Comparison of ENCODE assay signal across 34 cellular contexts in the genomic region with DNA sequence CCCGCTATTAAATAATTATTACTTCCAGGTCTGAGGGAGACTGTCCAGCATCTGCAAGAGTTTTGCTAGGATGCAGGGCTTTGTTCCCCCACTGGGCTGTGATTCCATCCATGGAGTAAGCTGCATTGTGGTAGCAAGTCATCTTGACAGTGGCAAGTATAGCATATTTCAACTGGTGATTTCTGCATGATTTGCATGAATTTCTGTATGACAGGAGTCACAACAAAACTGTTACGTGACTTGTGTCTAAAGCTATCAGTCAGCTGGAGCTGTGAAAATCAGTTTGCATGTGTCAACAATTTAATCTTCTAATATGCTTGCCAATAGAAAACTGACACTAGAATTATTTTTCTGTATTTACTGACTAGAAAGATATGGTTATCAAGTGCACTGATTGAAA.
DNase-seq lines count a peak whose midpoint lies in the region; ATAC-seq and TF ChIP-seq lines count a peak whose summit lies in the region.
"Had no signal": no experiment of that assay in that cellular context is flagged by ENCODE, and none has a peak within 500 bp of the region (broad histone marks: within the 10 kb centered on the region; RNA-seq: fewer than 3 reads in every experiment).

No MANE protein-coding gene starts in this region.

- ATAC-seq in HG02610 (IDR thresholded peaks at IDR 0.05; ENCODE audit: unreplicated experiment) (peak; percentile 73), aorta (ENCODE audit: low FRiP score) (no peak)
- ATAC-seq: A549; CD8-positive, alpha-beta T cell had no signal

- H3K4me1 Mint-ChIP-seq in CD4-positive, alpha-beta memory T cell: peaks cover 0 to 9% (median under 1%) of the 10 kb centered on the region in 4 donors

- no peaks in the 10 kb centered on the region for H3K9me2 ChIP-seq in neural cell (ENCODE audit: insufficient read depth, low read length)

- peak; percentile 95 for TF ChIP-seq EP300 in neural cell (conservative IDR thresholded peaks at IDR 0.05; ENCODE audit: poor library complexity, severe bottlenecking)

- POLR2A ChIA-PET in CD4-positive, alpha-beta memory T cell (lab: Charles Lee; ENCODE audit: partially characterized antibody): no interaction called here

- H3K79me2 ChIP-seq in neural cell (replicated peaks; ENCODE audit: insufficient read depth, low read length): peaks cover 36% of the 10 kb centered on the region

- H3K27me3 Mint-ChIP-seq in CD4-positive, alpha-beta memory T cell: peaks cover 0 to 1% of the 10 kb centered on the region in 2 donors
- H3K27me3 Mint-ChIP-seq: B cell; CD4-positive, alpha-beta T cell; CD4-positive, CD25-positive, alpha-beta regulatory T cell; CD8-positive, alpha-beta memory T cell had no signal

- CTCF ChIA-PET in CD4-positive, alpha-beta memory T cell (lab: Charles Lee; ENCODE audit: partially characterized antibody): no interaction called here

- H3K9ac ChIP-seq in neural cell (ENCODE audit: low read length): no peak overlapping the region
- H3K9ac ChIP-seq: BLaER1; BLaER1 treated with 17β-estradiol and CSF1 and Interleukin-3, amounts not matched to agents 10 nM and 100 nM had no signal

- no peaks in the 10 kb centered on the region for H3K27me3 ChIP-seq in neural cell (ENCODE audit: insufficient read depth, low read depth, low read length)
- no peaks in the 10 kb centered on the region for H3K27me3 ChIP-seq in CD4-positive, alpha-beta memory T cell (ENCODE audit: insufficient read depth, low read length)
- H3K27me3 ChIP-seq in aorta (ENCODE audit: control insufficient read depth in 1 of 2, insufficient read depth in 2 of 2, low read length in 1 of 2): no peaks in the 10 kb centered on the region
- H3K27me3 ChIP-seq: BE2C; BLaER1; BLaER1 treated with 17β-estradiol and CSF1 and Interleukin-3, amounts not matched to agents 10 nM and 100 nM had no signal

- no peak overlapping the region for H2AFZ ChIP-seq in neural cell (ENCODE audit: low read depth, low read length)

- no peaks in the 10 kb centered on the region for H3K9me3 Mint-ChIP-seq in CD4-positive, alpha-beta memory T cell
- H3K9me3 Mint-ChIP-seq: CD14-positive monocyte; CD4-positive, alpha-beta T cell; CD4-positive, CD25-positive, alpha-beta regulatory T cell; CD8-positive, alpha-beta memory T cell; CD8-positive, alpha-beta T cell had no signal

- H3K36me3 Mint-ChIP-seq in CD4-positive, alpha-beta memory T cell: no peaks in the 10 kb centered on the region
- H3K36me3 Mint-ChIP-seq: CD14-positive monocyte; CD4-positive, CD25-positive, alpha-beta regulatory T cell; CD8-positive, alpha-beta T cell had no signal

- no peak overlapping the region for H3K27ac Mint-ChIP-seq in CD4-positive, alpha-beta memory T cell
- H3K27ac Mint-ChIP-seq: B cell; CD14-positive monocyte; CD4-positive, alpha-beta T cell; CD4-positive, CD25-positive, alpha-beta regulatory T cell; CD8-positive, alpha-beta memory T cell; CD8-positive, alpha-beta T cell had no signal

- H3K9me3 ChIP-seq in neural cell (ENCODE audit: low read length) (no peaks in the 10 kb centered on the region), aorta (ENCODE audit: control insufficient read depth, low read length) (no peaks in the 10 kb centered on the region)
- H3K9me3 ChIP-seq in CD4-positive, alpha-beta memory T cell (ENCODE audit: control insufficient read depth in 1 of 2, low read length in 2 of 2): no peaks in the 10 kb centered on the region
- H3K9me3 ChIP-seq: A549, BE2C, BLaER1, Caco-2 had no signal

- no peak overlapping the region for H3K4me3 Mint-ChIP-seq in CD4-positive, alpha-beta memory T cell
- H3K4me3 Mint-ChIP-seq: B cell; CD14-positive monocyte; CD4-positive, alpha-beta T cell; CD4-positive, CD25-positive, alpha-beta regulatory T cell; CD8-positive, alpha-beta memory T cell; CD8-positive, alpha-beta T cell had no signal

- H3K36me3 ChIP-seq in neural cell (ENCODE audit: insufficient read depth, low read length) (no peaks in the 10 kb centered on the region), aorta (ENCODE audit: control insufficient read depth in 1 of 2, insufficient read depth in 2 of 2, low read length in 1 of 2) (no peaks in the 10 kb centered on the region)
- H3K36me3 ChIP-seq in CD4-positive, alpha-beta memory T cell (ENCODE audit: insufficient read depth, low read length): no peaks in the 10 kb centered on the region
- H3K36me3 ChIP-seq: BE2C, BLaER1 had no signal

- H3K4me2 ChIP-seq in neural cell (ENCODE audit: low read length): peak overlapping the region; percentile 16
- H3K4me2 ChIP-seq: A549; BLaER1; BLaER1 treated with 17β-estradiol and CSF1 and Interleukin-3, amounts not matched to agents 10 nM and 100 nM had no signal

- DNase-seq in NCI-H526 (lab: John Stamatoyannopoulos, UW) (peak; percentile 15 to 50), NCI-H526 treated with DMSO at 0.1 percent for 48 hours (lab: John Stamatoyannopoulos, UW) (no peak), NCI-H69 (lab: John Stamatoyannopoulos, UW) (peak; percentile 22), HT-29 (ENCODE audit: low spot score) (no peak), aorta (no peak)
- DNase-seq in CD4-positive, alpha-beta memory T cell: no peak
- DNase-seq: 8988T; ACHN; AML-193; BE2C; C1 segment of cervical spinal cord; Caco-2; Calu3; CD4-positive, alpha-beta T cell; CD4-positive, CD25-positive, alpha-beta regulatory T cell; CD8-positive, alpha-beta memory T cell; CD8-positive, alpha-beta T cell; COR-L47; DMS 273 treated with DMSO at 0.1 percent for 48 hours; DMS153; DMS53; DMS79; DMS79 treated with DMSO at 0.1 percent for 48 hours; DND-41; EL had no signal

- WGBS in aorta, 2 donors: 91 to 93% methylated on average over 2 of the region's 2 CpGs

- TF ChIP-seq CTCF in neural cell (IDR thresholded peaks at IDR 0.05; ENCODE audit: poor library complexity, severe bottlenecking): peak; percentile 18

- intact Hi-C loops in CD4-positive, alpha-beta memory T cell (cut with micrococcal nuclease): no loop called here
- intact Hi-C loops in aorta (cut with DNase I): no loop called here

- no peaks in the 10 kb centered on the region for H3F3A ChIP-seq in neural cell (ENCODE audit: insufficient read depth, low read length, poor library complexity, severe bottlenecking)

- no peak overlapping the region for H3K4me3 ChIP-seq in neural cell (ENCODE audit: low read length)
- H3K4me3 ChIP-seq in CD4-positive, alpha-beta memory T cell (ENCODE audit: low read length in 2 of 2): no peak overlapping the region
- H3K4me3 ChIP-seq in aorta (ENCODE audit: low read length in 2 of 2): no peak overlapping the region
- H3K4me3 ChIP-seq: A549; BLaER1; BLaER1 treated with 17β-estradiol and CSF1 and Interleukin-3, amounts not matched to agents 10 nM and 100 nM had no signal

- H3K27ac ChIP-seq in neural cell (ENCODE audit: low read length) (no peak overlapping the region), aorta (ENCODE audit: low read depth in 1 of 2, low read length in 2 of 2) (no peak overlapping the region)
- no peak overlapping the region for H3K27ac ChIP-seq in CD4-positive, alpha-beta memory T cell (ENCODE audit: low read depth, low read length)
- H3K27ac ChIP-seq: 22Rv1; A549; BLaER1; BLaER1 treated with 17β-estradiol and CSF1 and Interleukin-3, amounts not matched to agents 10 nM and 100 nM; C4-2B had no signal

- no peaks in the 10 kb centered on the region for H3K4me1 ChIP-seq in CD4-positive, alpha-beta memory T cell (ENCODE audit: insufficient read depth, low read length)
- no peaks in the 10 kb centered on the region for H3K4me1 ChIP-seq in aorta (ENCODE audit: control insufficient read depth in 1 of 2, insufficient read depth in 2 of 2, low read length in 2 of 2)
- H3K4me1 ChIP-seq: A549, BE2C, BLaER1, Caco-2 had no signal

- no peak for TF ChIP-seq RAD21 in neural cell (conservative IDR thresholded peaks at IDR 0.05)

- H4K20me1 ChIP-seq in neural cell (ENCODE audit: insufficient read depth): no peaks in the 10 kb centered on the region

TF ChIP-seq in neural cell, 6 proteins besides CTCF, POLR2A, EP300 and RAD21:
- TF ChIP-seq TAF1 (IDR thresholded peaks at IDR 0.05; ENCODE audit: low read depth) (no peak), POLR2AphosphoS5 (IDR thresholded peaks at IDR 0.05) (peak; percentile 88)

Comparison
In these comparisons a context has a peak if more than half of its experiments do, and no peak if none do; other contexts are left out.
1. DNase-seq: peak in NCI-H526 (2 of 2) and NCI-H69 (single experiment); none in NCI-H526 treated with DMSO at 0.1 percent for 48 hours (single experiment), CD4-positive, alpha-beta memory T cell (0 of 5), HT-29 (single experiment) and aorta (0 of 2).